ENCODE assay signal across 7 cellular contexts in genomic region chr7:76944567-76944966, GRCh38.
DNase-seq lines count a peak whose midpoint lies in the region; ATAC-seq and TF ChIP-seq lines count a peak whose summit lies in the region.
"Not testable (repeated sequence)": the region's sequence is repeated elsewhere in the genome, so short reads cannot be mapped to it uniquely, and the experiment has no call there.

No MANE protein-coding gene starts in this region.

- ATAC-seq in GM18520 (IDR thresholded peaks at IDR 0.05; ENCODE audit: unreplicated experiment): peak; percentile 86
- ATAC-seq in GM19397 (IDR thresholded peaks at IDR 0.05; ENCODE audit: unreplicated experiment): peak; percentile 63
- peak; percentile 64 for ATAC-seq in GM21737 (IDR thresholded peaks at IDR 0.05; ENCODE audit: unreplicated experiment)
- peak; percentile 85 for ATAC-seq in HG02938 (IDR thresholded peaks at IDR 0.05; ENCODE audit: unreplicated experiment)
- peak; percentile 70 for ATAC-seq in HG03354 (IDR thresholded peaks at IDR 0.05; ENCODE audit: poor library complexity, severe bottlenecking, unreplicated experiment)
- ATAC-seq in activated CD4-positive, alpha-beta T cell treated with anti-CD3 and anti-CD28 coated beads for 36 hours: peak; percentile 93

- not testable (repeated sequence) for H3K36me3 Mint-ChIP-seq in activated CD4-positive, alpha-beta T cell treated with anti-CD3 and anti-CD28 coated beads for 36 hours (ENCODE audit: low read depth); endothelial cell (ENCODE audit: low read depth, unreplicated experiment)

- not testable (repeated sequence) for TF ChIP-seq CTCF in endothelial cell (IDR thresholded peaks at IDR 0.05; ENCODE audit: unreplicated experiment)

- POLR2A ChIA-PET in activated CD4-positive, alpha-beta T cell treated with anti-CD3 and anti-CD28 coated beads for 36 hours (lab: Charles Lee): not testable (repeated sequence)

- intact Hi-C loops in activated CD4-positive, alpha-beta T cell treated with anti-CD3 and anti-CD28 coated beads for 36 hours (cut with DNase I, micrococcal nuclease): not testable (repeated sequence)

- H3K4me1 Mint-ChIP-seq in activated CD4-positive, alpha-beta T cell treated with anti-CD3 and anti-CD28 coated beads for 36 hours; endothelial cell (ENCODE audit: unreplicated experiment): not testable (repeated sequence)

- H3K4me3 Mint-ChIP-seq in activated CD4-positive, alpha-beta T cell treated with anti-CD3 and anti-CD28 coated beads for 36 hours; endothelial cell (ENCODE audit: unreplicated experiment): not testable (repeated sequence)

- not testable (repeated sequence) for DNase-seq in activated CD4-positive, alpha-beta T cell treated with anti-CD3 and anti-CD28 coated beads for 36 hours; endothelial cell (ENCODE audit: low spot score)

- H3K27me3 Mint-ChIP-seq in activated CD4-positive, alpha-beta T cell treated with anti-CD3 and anti-CD28 coated beads for 36 hours; endothelial cell (ENCODE audit: unreplicated experiment): not testable (repeated sequence)

- H3K27ac Mint-ChIP-seq in activated CD4-positive, alpha-beta T cell treated with anti-CD3 and anti-CD28 coated beads for 36 hours: peak overlapping the region; percentile 42
- H3K27ac Mint-ChIP-seq in endothelial cell (ENCODE audit: unreplicated experiment): peak overlapping the region; percentile 52

- H3K9me3 Mint-ChIP-seq in activated CD4-positive, alpha-beta T cell treated with anti-CD3 and anti-CD28 coated beads for 36 hours (ENCODE audit: low read depth); endothelial cell (ENCODE audit: unreplicated experiment): not testable (repeated sequence)

- CTCF ChIA-PET in activated CD4-positive, alpha-beta T cell treated with anti-CD3 and anti-CD28 coated beads for 36 hours (lab: Charles Lee): not testable (repeated sequence)
